Comparison of ENCODE assay signal across 20 cellular contexts in the genomic region with DNA sequence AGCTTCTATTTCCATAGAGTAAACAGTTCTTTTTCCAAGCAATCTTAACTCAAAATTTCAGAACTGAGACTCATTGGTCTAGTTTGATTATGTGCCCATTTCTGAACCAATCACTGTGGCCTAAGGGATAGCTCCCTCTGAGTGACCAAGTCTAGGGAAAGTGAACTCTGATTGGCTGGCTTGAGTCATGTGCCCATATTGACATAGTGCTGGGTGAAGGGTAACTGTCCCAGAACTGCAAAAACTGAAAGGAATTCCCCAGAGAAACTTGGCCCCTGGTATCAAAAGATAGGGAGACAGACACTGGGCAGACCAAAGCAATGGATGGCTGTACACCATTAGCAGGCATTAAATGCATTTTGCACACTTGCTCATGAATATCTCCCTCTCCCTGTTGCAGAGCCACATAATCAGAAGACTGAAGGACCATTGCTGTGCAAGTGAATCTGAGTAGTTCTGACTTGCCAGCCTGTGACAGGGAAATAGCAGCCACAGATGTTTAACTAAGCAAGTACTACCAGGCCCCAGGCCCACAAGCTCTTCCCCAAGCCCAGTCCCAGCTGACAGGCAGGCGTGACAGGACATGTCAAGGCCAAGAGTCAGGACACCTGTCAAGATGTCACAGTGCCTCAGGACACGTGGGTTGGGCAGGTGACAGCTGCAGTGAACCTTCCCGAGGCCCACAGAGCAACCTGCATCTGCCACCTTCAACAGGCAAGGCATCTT.
DNase-seq lines count a peak whose midpoint lies in the region; ATAC-seq, FAIRE-seq and TF ChIP-seq lines count a peak whose summit lies in the region.
"Had no signal": no experiment of that assay in that cellular context is flagged by ENCODE, and none has a peak within 500 bp of the region (broad histone marks: within the 10 kb centered on the region; RNA-seq: fewer than 3 reads in every experiment).

No MANE protein-coding gene starts in this region.

- H3K4me2 ChIP-seq in KMS-11 (peak overlapping the region; percentile 57; the same call in 1 of the 2 replicates), H1 (ENCODE audit: insufficient read depth in 1 of 2, low read depth in 2 of 2, low read length in 2 of 2) (peak overlapping the region; percentile 39 to 42; a peak in 3 of 4 replicates)
- H3K4me2 ChIP-seq: neural progenitor cell had no signal

- no peaks in the 10 kb centered on the region for H3K9me3 ChIP-seq in H1 (ENCODE audit: insufficient read depth in 2 of 2, low read depth in 1 of 2, low read length in 1 of 2)
- H3K9me3 ChIP-seq in prostate gland = no peaks in the 10 kb centered on the region
- H3K9me3 ChIP-seq: BE2C, uterus had no signal

- H3K36me3 Mint-ChIP-seq in immature natural killer cell = no peaks in the 10 kb centered on the region
- H3K36me3 Mint-ChIP-seq: neural progenitor cell; stimulated activated effector memory CD8-positive, alpha-beta T cell treated with anti-CD3 and anti-CD28 coated beads, Interleukin-12 subunit alpha, Interleukin-12 subunit beta, amount 100 ng/mL, for 72 hours had no signal

- H3K14ac ChIP-seq in H1 (ENCODE audit: insufficient read length) = no peak overlapping the region

- H3K9me3 Mint-ChIP-seq in immature natural killer cell = peaks cover 0 to 9% (median 2%) of the 10 kb centered on the region in 6 donors
- H3K9me3 Mint-ChIP-seq: neural progenitor cell had no signal

- no peak overlapping the region for H3K27ac Mint-ChIP-seq in immature natural killer cell
- H3K27ac Mint-ChIP-seq: neural progenitor cell; stimulated activated effector memory CD8-positive, alpha-beta T cell treated with anti-CD3 and anti-CD28 coated beads, Interleukin-12 subunit alpha, Interleukin-12 subunit beta, amount 100 ng/mL, for 72 hours had no signal

- H3K36me3 ChIP-seq in KMS-11 (ENCODE audit: insufficient read depth) (no peaks in the 10 kb centered on the region), H1 (ENCODE audit: control insufficient read depth in 2 of 4, insufficient read depth in 4 of 4, low read length in 3 of 4) (no peaks in the 10 kb centered on the region), prostate gland (no peaks in the 10 kb centered on the region)
- H3K36me3 ChIP-seq: BE2C, neural progenitor cell, uterus had no signal

- H2AFZ ChIP-seq in KMS-11 (ENCODE audit: low read depth) = peak overlapping the region; percentile 34; the same call in 1 of the 2 replicates
- H2AFZ ChIP-seq in H1 (ENCODE audit: low read length) = no peak overlapping the region
- H2AFZ ChIP-seq: neural progenitor cell had no signal

- H2BK12ac ChIP-seq in H1 (ENCODE audit: low read depth, low read length) = peak overlapping the region; percentile 21; the same call in 1 of the 2 replicates

- no peak overlapping the region for H2BK120ac ChIP-seq in H1 (replicated peaks; ENCODE audit: low read depth, low read length)

- TF ChIP-seq CTCF in KMS-11 (conservative IDR thresholded peaks at IDR 0.05; ENCODE audit: low read depth, low read length) (no peak), H1 (IDR thresholded peaks at IDR 0.05; ENCODE audit: control extremely low read depth in 1 of 3, insufficient read depth in 1 of 3, low read depth in 1 of 3, low read length in 3 of 3) (no peak), prostate gland (IDR thresholded peaks at IDR 0.05) (no peak)

- no peak overlapping the region for H3K9ac ChIP-seq in KMS-11
- no peak overlapping the region for H3K9ac ChIP-seq in H1 (replicated peaks in 1 of 4; ENCODE audit: extremely low read depth in 1 of 4, low read depth in 3 of 4, low read length in 3 of 4)
- H3K9ac ChIP-seq: neural progenitor cell had no signal

- intact Hi-C loops in prostate gland (cut with DNase I) = no loop called here

- H3K23me2 ChIP-seq in H1 (ENCODE audit: low read depth, low read length) = no peaks in the 10 kb centered on the region; the same call in 1 of the 2 replicates

- no peak overlapping the region for H4K8ac ChIP-seq in H1 (ENCODE audit: extremely low read depth, insufficient read depth, low read length)

- H3K23ac ChIP-seq in H1 (ENCODE audit: insufficient read length) = no peak overlapping the region

- no peak overlapping the region for H3K18ac ChIP-seq in H1 (ENCODE audit: extremely low read depth, low read length)

- H3K27me3 Mint-ChIP-seq in immature natural killer cell (ENCODE audit: low read depth in 3 of 3) = peaks cover 3 to 4% (median 4%) of the 10 kb centered on the region in 3 donors

- no peak overlapping the region for H4K5ac ChIP-seq in H1 (ENCODE audit: insufficient read length, low read depth, low read length)

- no peak overlapping the region for H2BK15ac ChIP-seq in H1 (ENCODE audit: low read length)

- CTCF ChIA-PET in H1 (lab: Charles Lee; ENCODE audit: partially characterized antibody) = interaction anchor here (0.7 to 2.0 kb wide), 5 partner anchors 9 to 597 kb away, joined by 3 to 7 read pairs (median 3); no protein-coding TSS in a partner anchor

- H3K4ac ChIP-seq in H1 (replicated peaks; ENCODE audit: insufficient read length, low read depth, low read length) = no peak overlapping the region

- H2AK5ac ChIP-seq in H1 (ENCODE audit: low read depth, low read length) = 0 out of 2 replicates have a peak overlapping the region, but pooled peaks have one; percentile 29

- DNase-seq in GM18507 (ENCODE audit: extremely low spot score, insufficient read length, low read depth) = no peak
- DNase-seq in H1 (ENCODE audit: low read depth in 1 of 2, low spot score in 2 of 2) = no peak
- DNase-seq in prostate gland (ENCODE audit: low spot score) = no peak
- no peak for DNase-seq in occipital lobe (lab: John Stamatoyannopoulos, UW)
- DNase-seq in immature natural killer cell = no peak
- DNase-seq: activated gamma-delta T cell; BE2C; DMS79 treated with DMSO at 0.1 percent for 48 hours; foreskin melanocyte; NCI-H1694; stimulated activated CD4-positive, alpha-beta T cell treated with anti-CD3 and anti-CD28 coated beads, Interleukin-4, amount 100 ng/mL, for 24 hours; uterus had no signal

- H3K4me1 Mint-ChIP-seq in immature natural killer cell = no peaks in the 10 kb centered on the region
- H3K4me1 Mint-ChIP-seq: stimulated activated effector memory CD8-positive, alpha-beta T cell treated with anti-CD3 and anti-CD28 coated beads, Interleukin-12 subunit alpha, Interleukin-12 subunit beta, amount 100 ng/mL, for 72 hours had no signal

- WGBS in H1 (ENCODE audit: extremely low coverage in 1 of 2, insufficient coverage in 1 of 2, insufficient read length in 1 of 2, insufficient replicate concordance in 2 of 2, low coverage in 1 of 2, low lambda C conversion rate in 2 of 2, missing lambda C conversion rate in 1 of 2), 2 experiments = 48% methylated on average over 3 of the region's 3 CpGs; no CpG with 5 or more reads in 1 of the 2 experiments
- WGBS in prostate gland = 84% methylated on average over 3 of the region's 3 CpGs

- H3K4me3 ChIP-seq in KMS-11 (IDR thresholded peaks at IDR 0.05; ENCODE audit: insufficient read depth, low read depth, low read length) = no peak overlapping the region
- H3K4me3 ChIP-seq in H1 (ENCODE audit: extremely low read depth in 1 of 4, insufficient read depth in 2 of 4, low read depth in 3 of 4, low read length in 4 of 4) = no peak overlapping the region
- no peak overlapping the region for H3K4me3 ChIP-seq in prostate gland
- H3K4me3 ChIP-seq: neural progenitor cell, uterus had no signal

- TF ChIP-seq RAD21 in H1 (IDR thresholded peaks at IDR 0.05 in 1 of 2, conservative IDR thresholded peaks at IDR 0.05 in 1 of 2; ENCODE audit: low read depth in 2 of 2, low read length in 2 of 2) = no peak

- no peak overlapping the region for H2BK20ac ChIP-seq in H1 (ENCODE audit: low read length)

- H3K4me3 Mint-ChIP-seq in immature natural killer cell = no peak overlapping the region
- H3K4me3 Mint-ChIP-seq: neural progenitor cell; stimulated activated effector memory CD8-positive, alpha-beta T cell treated with anti-CD3 and anti-CD28 coated beads, Interleukin-12 subunit alpha, Interleukin-12 subunit beta, amount 100 ng/mL, for 72 hours had no signal

- H3K79me2 ChIP-seq in KMS-11 (ENCODE audit: insufficient read depth, low read depth) (no peaks in the 10 kb centered on the region), H1 (ENCODE audit: control insufficient read depth in 1 of 2, insufficient read depth in 2 of 2, low read length in 2 of 2) (no peaks in the 10 kb centered on the region)

- H3K27ac ChIP-seq in KMS-11 (peak overlapping the region; percentile 91), H1 (ENCODE audit: low read depth, low read length) (no peak overlapping the region), prostate gland (no peak overlapping the region)
- H3K27ac ChIP-seq: neural progenitor cell, uterus had no signal

- ATAC-seq in GM19463 (IDR thresholded peaks at IDR 0.05; ENCODE audit: unreplicated experiment) = peak; percentile 36
- ATAC-seq: HCT116; HepG2; sciatic nerve; stimulated activated effector memory CD8-positive, alpha-beta T cell treated with anti-CD3 and anti-CD28 coated beads, Interleukin-12 subunit alpha, Interleukin-12 subunit beta, amount 100 ng/mL, for 72 hours had no signal

- no peak for TF ChIP-seq EP300 in H1 (IDR thresholded peaks at IDR 0.05; ENCODE audit: borderline replicate concordance in 1 of 2, low read depth in 2 of 2, low read length in 2 of 2)

- H4K91ac ChIP-seq in H1 (replicated peaks; ENCODE audit: insufficient read length, low read length) = no peak overlapping the region

- no peak overlapping the region for H2BK5ac ChIP-seq in H1 (ENCODE audit: low read depth, low read length)

- POLR2A ChIA-PET in H1 (lab: Charles Lee; ENCODE audit: partially characterized antibody) = interaction anchor here (1.0 to 1.3 kb wide), 2 partner anchors 9 to 17 kb away, joined by 3 read pairs; no protein-coding TSS in a partner anchor

- TF ChIP-seq POLR2A in H1 (IDR thresholded peaks at IDR 0.05; ENCODE audit: control extremely low read depth in 1 of 2, low read depth in 2 of 2, low read length in 2 of 2) (no peak), prostate gland (IDR thresholded peaks at IDR 0.05) (no peak)

- no peaks in the 10 kb centered on the region for H3K27me3 ChIP-seq in KMS-11 (ENCODE audit: insufficient read depth, low read depth)
- H3K27me3 ChIP-seq in H1 (replicated peaks in 1 of 4; ENCODE audit: control insufficient read depth in 3 of 4, extremely low read depth in 1 of 4, insufficient read depth in 3 of 4, low read length in 3 of 4) = no peaks in the 10 kb centered on the region
- no peaks in the 10 kb centered on the region for H3K27me3 ChIP-seq in prostate gland (replicated peaks; ENCODE audit: insufficient read depth)
- H3K27me3 ChIP-seq: BE2C, uterus had no signal

- no peaks in the 10 kb centered on the region for H4K20me1 ChIP-seq in KMS-11 (ENCODE audit: insufficient read depth)
- H4K20me1 ChIP-seq in H1 (replicated peaks in 1 of 2; ENCODE audit: control insufficient read depth in 1 of 2, insufficient read depth in 2 of 2, low read length in 2 of 2) = no peaks in the 10 kb centered on the region

- H3K56ac ChIP-seq in H1 (replicated peaks; ENCODE audit: insufficient read length, low read depth, low read length) = no peak overlapping the region

- FAIRE-seq in GM18507 (lab: Jason Lieb, UNC) (peak; percentile 9), H1 (lab: Jason Lieb, UNC) (no peak)
- FAIRE-seq: astrocyte, HepG2 had no signal

- no peaks in the 10 kb centered on the region for H3K79me1 ChIP-seq in H1 (ENCODE audit: low read depth, low read length)

- peaks cover 89% of the 10 kb centered on the region for H3K4me1 ChIP-seq in KMS-11 (ENCODE audit: low read depth, poor library complexity, severe bottlenecking)
- peaks cover 8 to 25% (median 11%) of the 10 kb centered on the region in 4 experiments for H3K4me1 ChIP-seq in H1 (replicated peaks in 1 of 4; ENCODE audit: control insufficient read depth in 3 of 4, insufficient read depth in 4 of 4, low read length in 3 of 4)
- no peaks in the 10 kb centered on the region for H3K4me1 ChIP-seq in prostate gland (replicated peaks)
- H3K4me1 ChIP-seq: BE2C, uterus had no signal
